Comparison of ENCODE assay signal across 15 cellular contexts in genomic region chr15:71114066-71114680, GRCh38. TPM values are rescaled to one million over a fixed set of nuclear protein-coding genes. Genes with fewer than 3 reads are reported as not detected.
A peak's percentile ranks its signal among the peaks of the same experiment; 100 is the strongest.
DNase-seq lines count a peak whose midpoint lies in the region; ATAC-seq and TF ChIP-seq lines count a peak whose summit lies in the region.
"Had no signal": no experiment of that assay in that cellular context is flagged by ENCODE, and none has a peak within 500 bp of the region (broad histone marks: within the 10 kb centered on the region; RNA-seq: fewer than 3 reads in every experiment).

No MANE protein-coding gene starts in this region.

- H3K36me3 ChIP-seq in HCT116 (ENCODE audit: control insufficient read depth in 1 of 2, insufficient read depth in 2 of 2, low read length in 2 of 2): no peaks in the 10 kb centered on the region
- no peaks in the 10 kb centered on the region for H3K36me3 ChIP-seq in NT2/D1 (ENCODE audit: insufficient read depth, insufficient read length, low read length)
- no peaks in the 10 kb centered on the region for H3K36me3 ChIP-seq in iPS-18a (ENCODE audit: control insufficient read depth, low read depth, low read length)

- TF ChIP-seq RAD21 in HCT116 (IDR thresholded peaks at IDR 0.05; ENCODE audit: low read depth): no peak

- ATAC-seq in HCT116 (no peak), GM18511 (IDR thresholded peaks at IDR 0.05; ENCODE audit: unreplicated experiment) (no peak), HG03175 (IDR thresholded peaks at IDR 0.05; ENCODE audit: unreplicated experiment) (no peak)
- ATAC-seq: stimulated activated naive CD8-positive, alpha-beta T cell treated with anti-CD3 and anti-CD28 coated beads, Interleukin-15, Interleukin-2, amounts not matched to agents 100 U/mL and 50 U/mL, for 24 hours had no signal

- POLR2A ChIA-PET in HCT116 (lab: Charles Lee): no interaction called here

- TF ChIP-seq CTCF in HCT116 (IDR thresholded peaks at IDR 0.05 in 2 of 3, conservative IDR thresholded peaks at IDR 0.05 in 1 of 3; ENCODE audit: borderline replicate concordance in 1 of 3, insufficient read depth in 1 of 3, low read depth in 2 of 3, low read length in 2 of 3) (no peak), retinal pigment epithelial cell (conservative IDR thresholded peaks at IDR 0.05; ENCODE audit: low read depth, low read length) (peak; percentile 3)

- TSS peak; percentile 57 for BruUV-seq in HCT116 (replicated peaks; lab: Mats Ljungman, UMichigan)

- RAD21 ChIA-PET in HCT116 (lab: Charles Lee; ENCODE audit: low non-redundant PET in 1 of 2, low total read pairs in 2 of 2, uncharacterized antibody in 2 of 2, unreplicated experiment in 2 of 2): no interaction called here

- H3K79me2 ChIP-seq in HCT116 (ENCODE audit: insufficient read depth, low read length): peaks cover 15% of the 10 kb centered on the region; the same call in 1 of the 2 replicates

- peak overlapping the region; percentile 96 for H2AFZ ChIP-seq in HCT116 (ENCODE audit: low read depth, low read length, poor library complexity, severe bottlenecking)

- H3K9me3 ChIP-seq in HCT116 (ENCODE audit: control insufficient read depth in 1 of 2, insufficient read depth in 1 of 2, low read depth in 1 of 2, low read length in 2 of 2) (no peaks in the 10 kb centered on the region), NT2/D1 (ENCODE audit: insufficient read depth, low read length) (no peaks in the 10 kb centered on the region), iPS-18a (ENCODE audit: control insufficient read depth, low read depth, low read length) (no peaks in the 10 kb centered on the region)

- H3K27me3 ChIP-seq in HCT116 (ENCODE audit: insufficient read depth, low read length) (no peaks in the 10 kb centered on the region), NT2/D1 (ENCODE audit: insufficient read depth, insufficient read length) (peaks cover 15% of the 10 kb centered on the region), iPS-18a (ENCODE audit: control insufficient read depth, insufficient read depth, low read length) (peaks cover 42% of the 10 kb centered on the region)

- H3K9ac ChIP-seq in HCT116 (ENCODE audit: low read length) (no peak overlapping the region), NT2/D1 (ENCODE audit: insufficient read length, low read depth) (peak overlapping the region; percentile 36), iPS-18a (ENCODE audit: low read length) (peak overlapping the region; percentile 6)

- H3K9me2 ChIP-seq in HCT116 (ENCODE audit: insufficient read depth): no peaks in the 10 kb centered on the region

- H3K4me2 ChIP-seq in HCT116 (ENCODE audit: low read length): peak overlapping the region; percentile 78

- CTCF ChIA-PET in HCT116 (lab: Charles Lee): interaction anchor here (0.8 kb wide), 1 partner anchor 9 kb away, joined by 3 read pairs; no protein-coding TSS in a partner anchor

- 0 out of 2 replicates have a peak overlapping the region, but pooled peaks have one; percentile 84 for H3K27ac ChIP-seq in HCT116 (ENCODE audit: low read depth, low read length)
- no peak overlapping the region for H3K27ac ChIP-seq in iPS-18a (ENCODE audit: low read length)

- no peak for TF ChIP-seq POLR2A in HCT116 (IDR thresholded peaks at IDR 0.05; ENCODE audit: borderline replicate concordance, extremely low read depth, insufficient read depth, insufficient read length)

- DNase-seq in HCT116 (ENCODE audit: low read depth, low spot score) (no peak), NT2/D1 (ENCODE audit: low read depth, low spot score) (no peak), retinal pigment epithelial cell (ENCODE audit: low read depth) (no peak), putamen (ENCODE audit: low spot score) (no peak)
- DNase-seq: activated CD4-positive, alpha-beta T cell treated with anti-CD3 and anti-CD28 coated beads for 1 hour; activated T-cell treated with anti-CD3 and anti-CD28 coated beads for 4 hours; GDM1; GOT3; MM.1S; stimulated activated naive CD8-positive, alpha-beta T cell treated with anti-CD3 and anti-CD28 coated beads, Interleukin-15, Interleukin-2, amounts not matched to agents 100 U/mL and 50 U/mL, for 24 hours; SW 1271 had no signal

- H3K4me1 ChIP-seq in HCT116 (ENCODE audit: control insufficient read depth in 1 of 2, insufficient read depth in 2 of 2, low read length in 2 of 2): peaks cover 21 to 31% of the 10 kb centered on the region in 2 experiments
- peaks cover 9% of the 10 kb centered on the region for H3K4me1 ChIP-seq in NT2/D1 (ENCODE audit: insufficient read depth, insufficient read length)
- H3K4me1 ChIP-seq in iPS-18a (ENCODE audit: control insufficient read depth, low read depth, low read length): peaks cover 26% of the 10 kb centered on the region

- intact Hi-C loops in HCT116 (cut with micrococcal nuclease): loop anchor here (2.0 to 10.0 kb wide), 2 partner anchors 219 to 327 kb away; partner anchors contain the start of genes LRRC49 and THAP10

- 0 out of 4 replicates have a peak overlapping the region, but pooled peaks of 1 of the 2 experiments have one; percentile 48 for H3K4me3 ChIP-seq in HCT116 (replicated peaks in 1 of 2; ENCODE audit: low read depth in 1 of 2, low read length in 2 of 2)
- H3K4me3 ChIP-seq in NT2/D1 (ENCODE audit: insufficient read length, low read depth): peak overlapping the region; percentile 1
- peak overlapping the region; percentile 75 for H3K4me3 ChIP-seq in iPS-18a (ENCODE audit: low read length)
- H3K4me3 ChIP-seq in retinal pigment epithelial cell (ENCODE audit: low read length): no peak overlapping the region

- H4K20me1 ChIP-seq in HCT116 (ENCODE audit: insufficient read depth): no peaks in the 10 kb centered on the region

TF ChIP-seq in HCT116, 20 proteins besides CTCF, POLR2A, EP300 and RAD21:
- TF ChIP-seq YY1 (IDR thresholded peaks at IDR 0.05; ENCODE audit: extremely low read depth, insufficient replicate concordance, low read depth, low read length) (no peak), SRF (IDR thresholded peaks at IDR 0.05; ENCODE audit: low read depth) (no peak), EGR1 (IDR thresholded peaks at IDR 0.05; ENCODE audit: low read depth) (no peak), CEBPB (IDR thresholded peaks at IDR 0.05; ENCODE audit: low read depth) (no peak), EZH2 (IDR thresholded peaks at IDR 0.05) (no peak), POLR2AphosphoS5 (IDR thresholded peaks at IDR 0.05; ENCODE audit: low read depth, low read length) (no peak), ZBTB33 (IDR thresholded peaks at IDR 0.05; ENCODE audit: extremely low read depth, insufficient replicate concordance, low read length) (no peak), ELF1 (IDR thresholded peaks at IDR 0.05; ENCODE audit: borderline replicate concordance, low read depth) (no peak)

RNA-seq across cellular contexts. Expression of gene THSD4, which starts 1.1 kb away (rescaled TPM):
- 30.5 TPM for total RNA-seq in HCT116 (2021; ENCODE audit: unreplicated experiment)
- polyA plus RNA-seq in HCT116 (2012): 16.8 and 19.5 TPM in 2 replicates
- total RNA-seq: OCI-LY7 had no signal
